ENCODE assay signal across 9 cellular contexts in genomic region chr4:7909966-7910720, GRCh38. TPM values are rescaled to one million over a fixed set of nuclear protein-coding genes. Genes with fewer than 3 reads are reported as not detected.
A peak's percentile ranks its signal among the peaks of the same experiment; 100 is the strongest.
DNase-seq lines count a peak whose midpoint lies in the region; ATAC-seq and TF ChIP-seq lines count a peak whose summit lies in the region.
"Had no signal": no experiment of that assay in that cellular context is flagged by ENCODE, and none has a peak within 500 bp of the region (broad histone marks: within the 10 kb centered on the region; RNA-seq: fewer than 3 reads in every experiment).

No MANE protein-coding gene starts in this region.

- TF ChIP-seq CTCF in epithelial cell of esophagus (IDR thresholded peaks at IDR 0.05; ENCODE audit: insufficient read depth, low read depth, low read length, missing control alignments) = no peak

- no peak overlapping the region for H3K27ac Mint-ChIP-seq in activated T-helper 1 cell treated with anti-CD3 and anti-CD28 coated beads, Interleukin-12 subunit alpha, Interleukin-12 subunit beta, Interleukin-2, Interleukin-4 antibody, amounts not matched to agents 30 ng/mL and 10 ng/mL and 1 ng/mL, durations not matched to agents 14 hours and 24 hours and 36 hours

- no peak overlapping the region for H3K4me3 ChIP-seq in epithelial cell of esophagus (ENCODE audit: low read length)
- peak overlapping the region; percentile 12 to 36 for H3K4me3 ChIP-seq in muscle layer of duodenum (ENCODE audit: low read depth in 1 of 2, low read length in 2 of 2)
- no peak overlapping the region for H3K4me3 ChIP-seq in aorta (ENCODE audit: low read length in 2 of 2)
- H3K4me3 ChIP-seq: MG63 had no signal

- no peak overlapping the region for H3K4me3 Mint-ChIP-seq in activated T-helper 1 cell treated with anti-CD3 and anti-CD28 coated beads, Interleukin-12 subunit alpha, Interleukin-12 subunit beta, Interleukin-2, Interleukin-4 antibody, amounts not matched to agents 30 ng/mL and 10 ng/mL and 1 ng/mL, durations not matched to agents 14 hours and 24 hours and 36 hours

- H3K4me1 ChIP-seq in muscle layer of duodenum (ENCODE audit: control insufficient read depth in 1 of 2, insufficient read depth in 2 of 2, low read length in 2 of 2) = peaks cover 28 to 57% of the 10 kb centered on the region in 2 donors
- H3K4me1 ChIP-seq in aorta (ENCODE audit: control insufficient read depth in 1 of 2, insufficient read depth in 2 of 2, low read length in 2 of 2) = peaks cover 2 to 5% of the 10 kb centered on the region in 2 donors

- H3K36me3 ChIP-seq in muscle layer of duodenum (ENCODE audit: control insufficient read depth in 1 of 2, insufficient read depth in 2 of 2, low read length in 2 of 2) = no peaks in the 10 kb centered on the region
- H3K36me3 ChIP-seq in aorta (ENCODE audit: control insufficient read depth in 1 of 2, insufficient read depth in 2 of 2, low read length in 1 of 2) = no peaks in the 10 kb centered on the region
- H3K36me3 ChIP-seq: MG63 had no signal

- H3K27me3 ChIP-seq in muscle layer of duodenum (ENCODE audit: low read depth, low read length) (no peaks in the 10 kb centered on the region), aorta (ENCODE audit: control insufficient read depth in 1 of 2, insufficient read depth in 2 of 2, low read length in 1 of 2) (no peaks in the 10 kb centered on the region)
- H3K27me3 ChIP-seq: MG63 had no signal

- H3K4me1 Mint-ChIP-seq in activated T-helper 1 cell treated with anti-CD3 and anti-CD28 coated beads, Interleukin-12 subunit alpha, Interleukin-12 subunit beta, Interleukin-2, Interleukin-4 antibody, amounts not matched to agents 30 ng/mL and 10 ng/mL and 1 ng/mL, durations not matched to agents 14 hours and 24 hours and 36 hours (ENCODE audit: low read depth) = peaks cover 31% of the 10 kb centered on the region

- H3K9me3 ChIP-seq in muscle layer of duodenum (ENCODE audit: control insufficient read depth in 1 of 2, low read length in 2 of 2) (no peaks in the 10 kb centered on the region), aorta (ENCODE audit: control insufficient read depth, low read length) (no peaks in the 10 kb centered on the region)
- H3K9me3 ChIP-seq: MG63 had no signal

- 44 to 49% methylated on average over 11 of the region's 11 CpGs for WGBS in aorta, 2 donors

- peaks cover 5% of the 10 kb centered on the region for H3K27me3 Mint-ChIP-seq in activated T-helper 1 cell treated with anti-CD3 and anti-CD28 coated beads, Interleukin-12 subunit alpha, Interleukin-12 subunit beta, Interleukin-2, Interleukin-4 antibody, amounts not matched to agents 30 ng/mL and 10 ng/mL and 1 ng/mL, durations not matched to agents 14 hours and 24 hours and 36 hours (ENCODE audit: insufficient read depth)

- DNase-seq in SIG-M5 treated with dmso at 0.1 percent for 504 hours (lab: John Stamatoyannopoulos, UW; ENCODE audit: unreplicated experiment) = peak; percentile 7
- no peak for DNase-seq in SIG-M5 (lab: John Stamatoyannopoulos, UW)
- peak; percentile 65 for DNase-seq in epithelial cell of esophagus (ENCODE audit: low read depth)
- no peak for DNase-seq in aorta
- no peak for DNase-seq in DMS53 (lab: John Stamatoyannopoulos, UW)
- no peak for DNase-seq in activated T-helper 1 cell treated with anti-CD3 and anti-CD28 coated beads, Interleukin-12 subunit alpha, Interleukin-12 subunit beta, Interleukin-2, Interleukin-4 antibody, amounts not matched to agents 30 ng/mL and 10 ng/mL and 1 ng/mL, durations not matched to agents 14 hours and 24 hours and 36 hours (ENCODE audit: low spot score)
- no peak for DNase-seq in OCI-M2 (lab: John Stamatoyannopoulos, UW; ENCODE audit: unreplicated experiment)
- DNase-seq: MG63 had no signal

- intact Hi-C loops in aorta (cut with DNase I) = no loop called here
- intact Hi-C loops in activated T-helper 1 cell treated with anti-CD3 and anti-CD28 coated beads, Interleukin-12 subunit alpha, Interleukin-12 subunit beta, Interleukin-2, Interleukin-4 antibody, amounts not matched to agents 30 ng/mL and 10 ng/mL and 1 ng/mL, durations not matched to agents 14 hours and 24 hours and 36 hours (cut with micrococcal nuclease) = no loop called here

- H3K36me3 Mint-ChIP-seq in activated T-helper 1 cell treated with anti-CD3 and anti-CD28 coated beads, Interleukin-12 subunit alpha, Interleukin-12 subunit beta, Interleukin-2, Interleukin-4 antibody, amounts not matched to agents 30 ng/mL and 10 ng/mL and 1 ng/mL, durations not matched to agents 14 hours and 24 hours and 36 hours (ENCODE audit: low read depth) = no peaks in the 10 kb centered on the region

- H3K9me3 Mint-ChIP-seq in activated T-helper 1 cell treated with anti-CD3 and anti-CD28 coated beads, Interleukin-12 subunit alpha, Interleukin-12 subunit beta, Interleukin-2, Interleukin-4 antibody, amounts not matched to agents 30 ng/mL and 10 ng/mL and 1 ng/mL, durations not matched to agents 14 hours and 24 hours and 36 hours = no peaks in the 10 kb centered on the region

- ATAC-seq in aorta (ENCODE audit: low FRiP score) = peak; percentile 48

- H3K27ac ChIP-seq in muscle layer of duodenum (ENCODE audit: low read length) = peak overlapping the region; percentile 90
- H3K27ac ChIP-seq in aorta (ENCODE audit: low read depth in 1 of 2, low read length in 2 of 2) = peak overlapping the region; percentile 37 to 68

RNA-seq across cellular contexts. Expression of gene AFAP1, which starts 29.5 kb away (rescaled TPM):
- total RNA-seq in aorta = 10 to 100 TPM; 40.5 to 60.5 TPM
- 10 to 100 TPM in 1 of 2 donors, 1 to 10 TPM in 1; 4.6 to 13.3 TPM for polyA plus RNA-seq in aorta
- 48.3 and 48.4 TPM in 2 replicates for total RNA-seq in activated T-helper 1 cell treated with anti-CD3 and anti-CD28 coated beads, Interleukin-12 subunit alpha, Interleukin-12 subunit beta, Interleukin-2, Interleukin-4 antibody, amounts not matched to agents 30 ng/mL and 10 ng/mL and 1 ng/mL, durations not matched to agents 14 hours and 24 hours and 36 hours

Comparison
In these comparisons a context has a peak if more than half of its experiments do, and no peak if none do; other contexts are left out.
1. DNase-seq: peak in SIG-M5 treated with dmso at 0.1 percent for 504 hours (single experiment) and epithelial cell of esophagus (single experiment); none in SIG-M5 (single experiment), aorta (0 of 2), DMS53 (single experiment), activated T-helper 1 cell treated with anti-CD3 and anti-CD28 coated beads, Interleukin-12 subunit alpha, Interleukin-12 subunit beta, Interleukin-2, Interleukin-4 antibody, amounts not matched to agents 30 ng/mL and 10 ng/mL and 1 ng/mL, durations not matched to agents 14 hours and 24 hours and 36 hours (single experiment) and OCI-M2 (single experiment).
2. H3K4me3 ChIP-seq: peak in muscle layer of duodenum (2 of 2); none in epithelial cell of esophagus (single experiment) and aorta (0 of 2).